16 cellular contexts compared by ENCODE assay signal in genomic region chrX:18981124-18981807, GRCh38.
"Had no signal": no experiment of that assay in that cellular context is flagged by ENCODE, and none has a peak within 500 bp of the region (broad histone marks: within the 10 kb centered on the region; RNA-seq: fewer than 3 reads in every experiment).

No MANE protein-coding gene starts in this region.

- H3K27ac Mint-ChIP-seq: activated CD8-positive, alpha-beta memory T cell treated with anti-CD3 and anti-CD28 coated beads, Interleukin-2, amount 10 ng/mL, durations not matched to agents 7 days and 5 days; neural progenitor cell had no signal

- H3K27ac ChIP-seq: ascending aorta, cardiac muscle cell, neural progenitor cell, stomach, thyroid gland, uterus had no signal

- FAIRE-seq: frontal cortex, keratinocyte, pancreas had no signal

- H3K27me3 Mint-ChIP-seq: activated CD8-positive, alpha-beta memory T cell treated with anti-CD3 and anti-CD28 coated beads, Interleukin-2, amount 10 ng/mL, durations not matched to agents 7 days and 5 days had no signal

- H3K36me3 ChIP-seq: ascending aorta, cardiac muscle cell, neural progenitor cell, pancreas, stomach, thyroid gland, uterus had no signal

- H3K9ac ChIP-seq: neural progenitor cell had no signal

- H3K27me3 ChIP-seq: ascending aorta, cardiac muscle cell, neural progenitor cell, pancreas, thyroid gland had no signal

- DNase-seq: activated CD4-positive, alpha-beta T cell treated with anti-CD3 and anti-CD28 coated beads for 1 hour; activated CD4-positive, alpha-beta T cell treated with anti-CD3 and anti-CD28 coated beads, Interleukin-2, amount 50 U/mL, for 48 hours; activated CD8-positive, alpha-beta memory T cell treated with anti-CD3 and anti-CD28 coated beads, Interleukin-2, amount 10 ng/mL, durations not matched to agents 7 days and 5 days; activated T-cell treated with anti-CD3 and anti-CD28 coated beads, Interleukin-2, amount 50 U/mL, for 48 hours; retina; stimulated activated CD4-positive, alpha-beta T cell treated with anti-CD3 and anti-CD28 coated beads, Interleukin-4, amount 100 ng/mL, for 4 hours; stomach; T-helper 2 cell; thyroid gland; uterus had no signal

- H3K9me3 ChIP-seq: ascending aorta, pancreas, thyroid gland, uterus had no signal

- H3K4me3 Mint-ChIP-seq: activated CD8-positive, alpha-beta memory T cell treated with anti-CD3 and anti-CD28 coated beads, Interleukin-2, amount 10 ng/mL, durations not matched to agents 7 days and 5 days; neural progenitor cell had no signal

- ATAC-seq: activated CD8-positive, alpha-beta memory T cell treated with anti-CD3 and anti-CD28 coated beads, Interleukin-2, amount 10 ng/mL, durations not matched to agents 7 days and 5 days; pancreas had no signal

- H3K4me1 ChIP-seq: ascending aorta, neural progenitor cell, uterus had no signal

- H2AFZ ChIP-seq: neural progenitor cell had no signal

- H3K4me3 ChIP-seq: ascending aorta, cardiac muscle cell, neural progenitor cell, stomach, thyroid gland, uterus had no signal

- H3K36me3 Mint-ChIP-seq: neural progenitor cell had no signal

- H3K4me2 ChIP-seq: neural progenitor cell had no signal
